ENCODE assay signal across 8 cellular contexts in the genomic region with DNA sequence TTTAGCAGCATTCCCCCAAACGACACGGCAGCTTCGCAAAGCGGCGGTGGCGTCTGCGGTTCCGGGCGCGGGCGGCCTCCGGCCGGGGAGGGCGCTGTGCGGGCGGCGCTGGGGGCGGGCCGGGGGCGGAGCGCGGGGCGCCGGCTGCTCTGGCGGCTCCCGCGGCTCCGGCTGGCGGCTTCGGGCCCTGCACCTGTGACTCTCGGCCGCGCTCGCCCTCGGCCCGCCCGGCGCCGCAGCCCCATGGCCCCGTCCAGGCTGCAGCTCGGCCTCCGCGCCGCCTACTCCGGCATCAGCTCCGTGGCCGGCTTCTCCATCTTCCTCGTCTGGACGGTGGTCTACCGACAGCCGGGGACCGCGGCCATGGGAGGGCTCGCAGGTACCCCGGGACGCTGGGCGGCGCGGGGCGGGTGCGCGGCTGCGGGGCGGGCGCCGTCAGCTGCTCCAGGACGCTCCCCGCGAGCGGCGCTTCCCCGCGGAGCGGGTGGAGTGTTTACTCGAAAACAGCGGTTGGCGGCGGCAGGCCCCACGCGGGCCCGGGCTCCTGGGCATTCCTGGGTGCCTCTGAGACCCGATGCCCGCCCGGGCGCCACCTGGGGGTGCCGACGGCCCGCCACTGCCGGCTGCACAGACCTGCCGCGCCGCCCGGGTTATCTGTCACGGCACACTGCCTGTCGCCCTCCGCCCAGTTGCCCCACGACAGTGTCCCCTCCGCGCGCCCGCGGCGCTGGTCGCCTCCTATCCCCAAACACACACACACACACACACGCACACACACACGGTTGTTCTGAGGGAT. TPM values are rescaled to one million over a fixed set of nuclear protein-coding genes. Genes with fewer than 3 reads are reported as not detected.
DNase-seq lines count a peak whose midpoint lies in the region; ATAC-seq lines count a peak whose summit lies in the region.

Gene SLC48A1, plus strand, starts transcription at position 177 of the 796 bp plus-strand sequence. Its CDS starts 67 bp downstream, at position 244.

- peak within 1 kb of the TSS; percentile 79 for H3K27ac Mint-ChIP-seq in activated CD8-positive, alpha-beta memory T cell treated with anti-CD3 and anti-CD28 coated beads, Interleukin-2, amount 10 ng/mL, durations not matched to agents 7 days and 5 days

- ATAC-seq in GM18858 (IDR thresholded peaks at IDR 0.05; ENCODE audit: unreplicated experiment) (peak; percentile 63), HG03045 (IDR thresholded peaks at IDR 0.05; ENCODE audit: unreplicated experiment) (peak; percentile 84)
- peak; percentile 84 for ATAC-seq in activated CD8-positive, alpha-beta memory T cell treated with anti-CD3 and anti-CD28 coated beads, Interleukin-2, amount 10 ng/mL, durations not matched to agents 7 days and 5 days

- no peaks in the 10 kb centered on the region for H3K9me3 Mint-ChIP-seq in activated CD8-positive, alpha-beta memory T cell treated with anti-CD3 and anti-CD28 coated beads, Interleukin-2, amount 10 ng/mL, durations not matched to agents 7 days and 5 days (ENCODE audit: low read depth)

- H3K27me3 ChIP-seq in mononuclear cell (ENCODE audit: insufficient read depth, low read length) = no peaks in the 10 kb centered on the region

- peak within 1 kb of the TSS; percentile 57 for H3K4me3 ChIP-seq in mononuclear cell (ENCODE audit: low read length)

- DNase-seq in AG08396 (ENCODE audit: low spot score) = peak; percentile 96
- peak; percentile 46 for DNase-seq in NCI-H510A treated with DMSO at 0.1 percent for 48 hours (lab: John Stamatoyannopoulos, UW)
- peak; percentile 69 for DNase-seq in activated CD8-positive, alpha-beta memory T cell treated with anti-CD3 and anti-CD28 coated beads, Interleukin-2, amount 10 ng/mL, durations not matched to agents 7 days and 5 days
- DNase-seq in stimulated activated CD8-positive, alpha-beta memory T cell treated with anti-CD3 and anti-CD28 coated beads, Interleukin-2, amount 100 ng/mL, for 48 hours (ENCODE audit: low read depth in 2 of 2) = peak; percentile 51 to 57

- peaks cover 61% of the 10 kb centered on the region for H3K4me1 ChIP-seq in mononuclear cell (ENCODE audit: insufficient read depth, low read length)

- in situ Hi-C loops in endometrial microvascular endothelial cells (cut with HindIII; ENCODE audit: inconsistent ontology term, low pct_unique_long_range_greater_than_20kb, low sequenced_read_pairs) = no loop called here

- H3K27me3 Mint-ChIP-seq in activated CD8-positive, alpha-beta memory T cell treated with anti-CD3 and anti-CD28 coated beads, Interleukin-2, amount 10 ng/mL, durations not matched to agents 7 days and 5 days = peaks cover 15% of the 10 kb centered on the region

- peaks cover 41% of the 10 kb centered on the region for H3K4me1 Mint-ChIP-seq in activated CD8-positive, alpha-beta memory T cell treated with anti-CD3 and anti-CD28 coated beads, Interleukin-2, amount 10 ng/mL, durations not matched to agents 7 days and 5 days

- no peaks in the 10 kb centered on the region for H3K9me3 ChIP-seq in mononuclear cell (ENCODE audit: low read depth, low read length)

- CTCF ChIA-PET in activated CD8-positive, alpha-beta memory T cell treated with anti-CD3 and anti-CD28 coated beads, Interleukin-2, amount 10 ng/mL, durations not matched to agents 7 days and 5 days (lab: Charles Lee) = interaction anchor here (0.8 to 19.5 kb wide), 8 partner anchors 22 to 122 kb away, joined by 3 to 954 read pairs (median 6); partner anchors contain the start of genes ENDOU, RAPGEF3 and RPAP3

- H3K4me3 Mint-ChIP-seq in activated CD8-positive, alpha-beta memory T cell treated with anti-CD3 and anti-CD28 coated beads, Interleukin-2, amount 10 ng/mL, durations not matched to agents 7 days and 5 days = peak within 1 kb of the TSS; percentile 87

- H3K36me3 Mint-ChIP-seq in activated CD8-positive, alpha-beta memory T cell treated with anti-CD3 and anti-CD28 coated beads, Interleukin-2, amount 10 ng/mL, durations not matched to agents 7 days and 5 days = peaks cover 2% of the 10 kb centered on the region

RNA-seq across cellular contexts. Expression of gene SLC48A1, which starts in this region (rescaled TPM):
- total RNA-seq in activated CD8-positive, alpha-beta memory T cell treated with anti-CD3 and anti-CD28 coated beads, Interleukin-2, amount 10 ng/mL, durations not matched to agents 7 days and 5 days = 10 to 100 TPM; 13.9 to 18.5 TPM
- 18.5 TPM for total RNA-seq in endometrial microvascular endothelial cells (ENCODE audit: inconsistent ontology term)
- 3.8 TPM for total RNA-seq in mononuclear cell

Comparison
In these comparisons a context has a peak if more than half of its experiments do, and no peak if none do; other contexts are left out.
1. Peak in every context shown above with its lines: DNase-seq, ATAC-seq and H3K4me3 ChIP-seq.
2. DNase-seq: peak in every context shown above with its lines; median percentile 96 in AG08396; 69 in activated CD8-positive, alpha-beta memory T cell treated with anti-CD3 and anti-CD28 coated beads, Interleukin-2, amount 10 ng/mL, durations not matched to agents 7 days and 5 days; 54 in stimulated activated CD8-positive, alpha-beta memory T cell treated with anti-CD3 and anti-CD28 coated beads, Interleukin-2, amount 100 ng/mL, for 48 hours; 46 in NCI-H510A treated with DMSO at 0.1 percent for 48 hours.